ENCODE assay signal across 8 cellular contexts in the genomic region with DNA sequence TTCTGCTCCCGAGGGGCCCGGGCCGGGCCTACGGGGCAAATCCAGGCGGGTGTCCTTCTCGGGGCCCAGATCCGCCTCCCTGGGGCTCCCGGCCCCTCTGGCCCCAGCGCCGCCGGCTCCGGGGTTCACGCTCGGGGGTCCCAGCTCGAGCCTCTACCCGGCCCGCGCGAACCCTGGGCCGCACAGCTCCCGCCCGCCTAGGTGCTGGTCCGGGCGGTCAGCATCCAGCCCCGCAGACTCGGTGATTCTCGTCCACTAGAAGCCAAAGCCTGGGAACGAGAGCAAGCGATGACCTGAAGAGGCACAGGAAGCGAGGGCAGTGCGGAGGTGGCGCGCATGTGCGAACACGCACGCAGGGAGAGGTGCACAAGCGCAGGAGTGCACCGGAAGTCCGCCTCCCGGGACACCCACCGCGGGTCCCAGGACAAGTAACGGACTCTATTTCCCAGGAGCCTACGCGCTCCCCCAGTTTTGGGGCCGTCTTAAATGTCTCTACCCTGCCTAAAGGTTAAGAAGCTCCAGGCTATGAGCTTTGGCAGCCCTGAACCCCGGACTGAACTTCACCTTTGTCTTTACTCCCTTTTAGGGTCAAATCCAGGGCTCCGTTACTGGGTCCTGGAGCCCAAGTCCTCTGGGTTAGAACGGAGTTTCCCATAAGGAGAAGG. TPM values are rescaled to one million over a fixed set of nuclear protein-coding genes. Genes with fewer than 3 reads are reported as not detected.
A peak's percentile ranks its signal among the peaks of the same experiment; 100 is the strongest.
DNase-seq lines count a peak whose midpoint lies in the region; ATAC-seq, FAIRE-seq and TF ChIP-seq lines count a peak whose summit lies in the region.
"Not testable (repeated sequence)": the region's sequence is repeated elsewhere in the genome, so short reads cannot be mapped to it uniquely, and the experiment has no call there.

POM121C (minus strand) TSS at position 321 of the 665 bp plus-strand sequence. CDS start 44,803 bp downstream, outside the sequence.

- intact Hi-C loops in HepG2 (cut with micrococcal nuclease; ENCODE audit: unreplicated experiment), result not testable (repeated sequence)

- peaks cover 16% of the 10 kb centered on the region for H3K79me2 ChIP-seq in HepG2 (ENCODE audit: insufficient read depth, low read length)

- peak; percentile 45 to 84; a peak in 3 of 4 replicates for TF ChIP-seq POLR2A in HepG2 (IDR thresholded peaks at IDR 0.05; ENCODE audit: insufficient read depth in 1 of 2, low read depth in 2 of 2, low read length in 2 of 2)

- H3K9me3 ChIP-seq in BLaER1 treated with 17β-estradiol and CSF1 and Interleukin-3, amounts not matched to agents 10 nM and 100 nM (replicated peaks in 1 of 11); HepG2 (ENCODE audit: low read length): not testable (repeated sequence)

- peak within 1 kb of the TSS; percentile 74 to 86 (median 83) for H3K27ac ChIP-seq in BLaER1 treated with 17β-estradiol and CSF1 and Interleukin-3, amounts not matched to agents 10 nM and 100 nM
- peak within 1 kb of the TSS; percentile 76 for H3K27ac ChIP-seq in HepG2 (ENCODE audit: extremely low read length, insufficient read depth, low read length)

- H4K20me1 ChIP-seq in BLaER1 treated with 17β-estradiol and CSF1 and Interleukin-3, amounts not matched to agents 10 nM and 100 nM; HepG2 (ENCODE audit: insufficient read depth, low read length): not testable (repeated sequence)

- H3K27me3 ChIP-seq in BLaER1 treated with 17β-estradiol and CSF1 and Interleukin-3, amounts not matched to agents 10 nM and 100 nM; HepG2 (ENCODE audit: control insufficient read depth in 1 of 2, insufficient read depth in 2 of 2, low read length in 2 of 2): not testable (repeated sequence)

- H3K27ac Mint-ChIP-seq in activated CD4-positive, alpha-beta T cell treated with anti-CD3 and anti-CD28 coated beads, Interleukin-2, amount 10 ng/mL, durations not matched to agents 7 days and 5 days, result peak within 1 kb of the TSS; percentile 87

- POLR2A ChIA-PET in activated CD4-positive, alpha-beta T cell treated with anti-CD3 and anti-CD28 coated beads, Interleukin-2, amount 10 ng/mL, durations not matched to agents 7 days and 5 days (lab: Charles Lee), result not testable (repeated sequence)
- POLR2A ChIA-PET in HepG2 (lab: Yijun Ruan, JAX), result interaction anchor here (0.9 to 1.0 kb wide), 2 partner anchors 42 to 45 kb away, joined by 6 to 7 read pairs; no protein-coding TSS in a partner anchor

- peak; percentile 93 for DNase-seq in NCI-H69 (lab: John Stamatoyannopoulos, UW)
- DNase-seq in activated CD4-positive, alpha-beta T cell treated with anti-CD3 and anti-CD28 coated beads, Interleukin-2, amount 10 ng/mL, durations not matched to agents 7 days and 5 days, result peak; percentile 88
- DNase-seq in dedifferentiated amniotic fluid mesenchymal stem cell (ENCODE audit: extremely low spot score), result peak; percentile 77
- DNase-seq in HepG2 (ENCODE audit: low spot score), result peak; percentile 85
- DNase-seq in stimulated activated CD4-positive, alpha-beta T cell treated with anti-CD3 and anti-CD28 coated beads, Interleukin-2, amount 100 ng/mL, for 48 hours, result peak; percentile 80

- not testable (repeated sequence) for TF ChIP-seq CTCF in HepG2 (CRISPR knock-in tag; IDR thresholded peaks at IDR 0.05)

- peaks cover 5 to 17% (median 9%) of the 10 kb centered on the region in 11 experiments; a peak in 19 of 22 replicates for H3K36me3 ChIP-seq in BLaER1 treated with 17β-estradiol and CSF1 and Interleukin-3, amounts not matched to agents 10 nM and 100 nM
- not testable (repeated sequence) for H3K36me3 ChIP-seq in HepG2 (replicated peaks in 1 of 2; ENCODE audit: control insufficient read depth in 1 of 2, insufficient read depth in 2 of 2, low read length in 2 of 2)

- CTCF ChIA-PET in activated CD4-positive, alpha-beta T cell treated with anti-CD3 and anti-CD28 coated beads, Interleukin-2, amount 10 ng/mL, durations not matched to agents 7 days and 5 days (lab: Charles Lee); HepG2 (lab: Yijun Ruan, JAX; ENCODE audit: low intra/inter-chr PET ratio, low total read pairs): not testable (repeated sequence)

- H3K4me1 ChIP-seq in BLaER1 treated with 17β-estradiol and CSF1 and Interleukin-3, amounts not matched to agents 10 nM and 100 nM; HepG2 (ENCODE audit: insufficient read depth, low read length): not testable (repeated sequence)

- H3K9ac ChIP-seq in BLaER1 treated with 17β-estradiol and CSF1 and Interleukin-3, amounts not matched to agents 10 nM and 100 nM, result peak within 1 kb of the TSS; percentile 77 to 90 (median 86)
- peak within 1 kb of the TSS; percentile 76 for H3K9ac ChIP-seq in HepG2 (ENCODE audit: insufficient read depth, low read depth, low read length)

- peak within 1 kb of the TSS; percentile 92 for H3K4me3 Mint-ChIP-seq in activated CD4-positive, alpha-beta T cell treated with anti-CD3 and anti-CD28 coated beads, Interleukin-2, amount 10 ng/mL, durations not matched to agents 7 days and 5 days

- WGBS in HepG2 (ENCODE audit: low lambda C conversion rate), result 4% methylated on average over 11 of the region's 49 CpGs

- H2AFZ ChIP-seq in HepG2 (ENCODE audit: low read length), result not testable (repeated sequence)

- in situ Hi-C loops in HepG2 (cut with HindIII; ENCODE audit: extremely low pct_ligation_motif_present, low pct_unique_long_range_greater_than_20kb), result not testable (repeated sequence)

- peak within 1 kb of the TSS; percentile 64 to 84 (median 72) for H3K4me2 ChIP-seq in BLaER1 treated with 17β-estradiol and CSF1 and Interleukin-3, amounts not matched to agents 10 nM and 100 nM
- peak within 1 kb of the TSS; percentile 77 for H3K4me2 ChIP-seq in HepG2 (ENCODE audit: low read depth, low read length)

- not testable (repeated sequence) for H3K27me3 Mint-ChIP-seq in activated CD4-positive, alpha-beta T cell treated with anti-CD3 and anti-CD28 coated beads, Interleukin-2, amount 10 ng/mL, durations not matched to agents 7 days and 5 days

- BruUV-seq in HepG2 (replicated peaks; lab: Mats Ljungman, UMichigan), result not testable (repeated sequence)

- not testable (repeated sequence) for FAIRE-seq in HepG2 (lab: Jason Lieb, UNC)

- ATAC-seq in GM19351 (IDR thresholded peaks at IDR 0.05; ENCODE audit: unreplicated experiment) (peak; percentile 97), HG03520 (IDR thresholded peaks at IDR 0.05; ENCODE audit: unreplicated experiment) (peak; percentile 97), HepG2 (peak; percentile 100)

- TF ChIP-seq EP300 in HepG2 (IDR thresholded peaks at IDR 0.05; ENCODE audit: low read depth in 2 of 2, low read length in 2 of 2); HepG2 (CRISPR knock-in tag; IDR thresholded peaks at IDR 0.05; ENCODE audit: borderline replicate concordance): not testable (repeated sequence)

- H3K4me3 ChIP-seq in BLaER1 treated with 17β-estradiol and CSF1 and Interleukin-3, amounts not matched to agents 10 nM and 100 nM, result peak within 1 kb of the TSS; percentile 67 to 92 (median 82)
- H3K4me3 ChIP-seq in HepG2 (replicated peaks in 1 of 3; ENCODE audit: insufficient read depth in 1 of 3, low read depth in 2 of 3, low read length in 3 of 3), result peak within 1 kb of the TSS; percentile 83 to 86 (median 83); a peak in 5 of 6 replicates

- H3K36me3 Mint-ChIP-seq in activated CD4-positive, alpha-beta T cell treated with anti-CD3 and anti-CD28 coated beads, Interleukin-2, amount 10 ng/mL, durations not matched to agents 7 days and 5 days (ENCODE audit: low read depth), result peaks cover 12% of the 10 kb centered on the region

- TF ChIP-seq RAD21 in HepG2 (CRISPR knock-in tag; IDR thresholded peaks at IDR 0.05), result not testable (repeated sequence)

- not testable (repeated sequence) for H3K9me3 Mint-ChIP-seq in activated CD4-positive, alpha-beta T cell treated with anti-CD3 and anti-CD28 coated beads, Interleukin-2, amount 10 ng/mL, durations not matched to agents 7 days and 5 days

- H3K4me1 Mint-ChIP-seq in activated CD4-positive, alpha-beta T cell treated with anti-CD3 and anti-CD28 coated beads, Interleukin-2, amount 10 ng/mL, durations not matched to agents 7 days and 5 days, result peaks cover 14% of the 10 kb centered on the region

TF ChIP-seq in HepG2, 621 proteins besides CTCF, POLR2A, EP300 and RAD21 (continues in another document):
- TF ChIP-seq MED8 (CRISPR knock-in tag; IDR thresholded peaks at IDR 0.05; ENCODE audit: insufficient replicate concordance) (peak; percentile 68), FOXJ3 (CRISPR knock-in tag; IDR thresholded peaks at IDR 0.05; ENCODE audit: borderline replicate concordance) (0 out of 2 replicates have a peak, but pooled peaks have one; percentile 18), PHF20 (CRISPR knock-in tag; IDR thresholded peaks at IDR 0.05) (peak; percentile 84)

RNA-seq across cellular contexts. Expression of gene POM121C, which starts in this region (rescaled TPM):
- total RNA-seq in activated CD4-positive, alpha-beta T cell treated with anti-CD3 and anti-CD28 coated beads, Interleukin-2, amount 10 ng/mL, durations not matched to agents 7 days and 5 days, result 10 to 100 TPM; 75.4 to 81.7 TPM
- 7.3 and 14.0 TPM in 2 replicates for total RNA-seq in HepG2 (2016; rRNA removed; fragmentation: Illumina TruSeq; extraction: Trizol)
- 14.2 and 15.1 TPM in 2 replicates for total RNA-seq in HepG2 (2016; cell fraction: cytosol; rRNA removed; fragmentation: Illumina TruSeq; extraction: Trizol; ENCODE audit: low read depth)
- total RNA-seq in HepG2 (2016; cell fraction: insoluble cytoplasmic fraction; rRNA removed; fragmentation: Illumina TruSeq; extraction: Trizol), result 6.8 and 11.3 TPM in 2 replicates
- total RNA-seq in HepG2 (2016; cell fraction: membrane; rRNA removed; fragmentation: Illumina TruSeq; extraction: Trizol), result 8.7 and 10.4 TPM in 2 replicates
- total RNA-seq in HepG2 (2016; cell fraction: nucleus; rRNA removed; fragmentation: Illumina TruSeq; extraction: Trizol), result 16.1 and 21.5 TPM in 2 replicates
- polyA plus RNA-seq in HepG2 (2011; rRNA removed), result 15.2 and 20.2 TPM in 2 replicates
- 7.7 and 9.1 TPM in 2 replicates for polyA plus RNA-seq in HepG2 (2011; cell fraction: cytosol; rRNA removed)
- 36.8 and 37.5 TPM in 2 replicates for polyA plus RNA-seq in HepG2 (2011; cell fraction: nucleus; rRNA removed)
- polyA plus RNA-seq in HepG2 (2012), result 28.4 and 50.6 TPM in 2 replicates
- 2.0 TPM in 2 replicates for polyA plus RNA-seq in HepG2 (2016; cell fraction: cytosol; fragmentation: Illumina TruSeq; extraction: Trizol; ENCODE audit: low read depth)
- polyA plus RNA-seq in HepG2 (2016; cell fraction: insoluble cytoplasmic fraction; fragmentation: Illumina TruSeq; extraction: Trizol; ENCODE audit: low read depth), result 16.9 and 20.8 TPM in 2 replicates
- polyA plus RNA-seq in HepG2 (2016; cell fraction: membrane; fragmentation: Illumina TruSeq; extraction: Trizol; ENCODE audit: low read depth), result 6.3 and 6.6 TPM in 2 replicates
- 58.5 and 67.5 TPM in 2 replicates for polyA plus RNA-seq in HepG2 (2016; cell fraction: nucleus; fragmentation: Illumina TruSeq; extraction: Trizol; ENCODE audit: insufficient read depth, low read depth)
- 18.5 and 37.4 TPM in 2 replicates for polyA minus RNA-seq in HepG2 (2011; rRNA and poly(A)+ RNA removed; ENCODE audit: low replicate concordance)
- 18.8 and 20.8 TPM in 2 replicates for polyA minus RNA-seq in HepG2 (2011; cell fraction: cytosol; rRNA and poly(A)+ RNA removed)
- polyA minus RNA-seq in HepG2 (2011; cell fraction: nucleus; rRNA and poly(A)+ RNA removed), result 29.4 and 32.4 TPM in 2 replicates

Comparison
In these comparisons a context has a peak if more than half of its experiments do, and no peak if none do; other contexts are left out.
1. Peak in every context shown above with its lines: DNase-seq, ATAC-seq, H3K4me3 ChIP-seq and H3K27ac ChIP-seq.